In the genomic region with DNA sequence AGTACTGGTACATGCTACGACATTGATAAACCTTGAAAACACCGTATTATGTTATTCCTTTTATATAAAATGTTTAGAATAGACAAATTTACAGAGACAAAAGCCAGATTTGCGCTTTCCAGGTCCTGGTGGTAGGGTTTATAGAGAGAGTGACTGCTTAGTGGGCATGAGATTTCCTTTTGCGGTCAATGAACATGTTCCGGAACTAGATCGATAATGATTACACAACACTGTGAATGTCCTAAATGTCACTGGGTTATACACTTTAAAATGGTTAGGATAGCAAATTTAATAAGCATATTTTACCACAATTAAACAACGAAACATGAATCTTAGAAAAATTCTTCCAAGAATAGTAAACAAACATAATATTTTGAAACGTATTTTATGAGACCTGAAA, we compare ENCODE assay signal across 20 cellular contexts.
DNase-seq lines count a peak whose midpoint lies in the region; ATAC-seq, FAIRE-seq and TF ChIP-seq lines count a peak whose summit lies in the region.
"Had no signal": no experiment of that assay in that cellular context is flagged by ENCODE, and none has a peak within 500 bp of the region (broad histone marks: within the 10 kb centered on the region; RNA-seq: fewer than 3 reads in every experiment).

No MANE protein-coding gene starts in this region.

- no TSS peak for BruUV-seq in HepG2 (replicated peaks; lab: Mats Ljungman, UMichigan)

- H3K9ac ChIP-seq in HepG2 (ENCODE audit: insufficient read depth, low read depth, low read length), result no peak overlapping the region
- H3K9ac ChIP-seq: BLaER1 treated with 17β-estradiol and CSF1 and Interleukin-3, amounts not matched to agents 10 nM and 100 nM had no signal

- no peak overlapping the region for H3K4me2 ChIP-seq in HepG2 (ENCODE audit: low read depth, low read length)
- H3K4me2 ChIP-seq: A549; BLaER1 treated with 17β-estradiol and CSF1 and Interleukin-3, amounts not matched to agents 10 nM and 100 nM had no signal

- ATAC-seq in HepG2 (no peak), pancreas (peak in 3 of 4 donors; percentile 30 to 64 (median 49)), HG02623 (IDR thresholded peaks at IDR 0.05; ENCODE audit: unreplicated experiment) (no peak)
- ATAC-seq: A549; CD8-positive, alpha-beta T cell had no signal

- no peak for TF ChIP-seq POLR2A in HepG2 (IDR thresholded peaks at IDR 0.05; ENCODE audit: insufficient read depth in 1 of 2, low read depth in 2 of 2, low read length in 2 of 2)

- no peaks in the 10 kb centered on the region for H4K20me1 ChIP-seq in HepG2 (ENCODE audit: insufficient read depth, low read length)

- H3K9me3 ChIP-seq in HepG2 (ENCODE audit: low read length) (no peaks in the 10 kb centered on the region), pancreas (no peaks in the 10 kb centered on the region)
- H3K9me3 ChIP-seq: A549, Caco-2 had no signal

- H3K4me3 ChIP-seq in HepG2 (replicated peaks in 1 of 3; ENCODE audit: insufficient read depth in 1 of 3, low read depth in 2 of 3, low read length in 3 of 3) (no peak overlapping the region), pancreas (no peak overlapping the region)
- H3K4me3 ChIP-seq: A549; BLaER1 treated with 17β-estradiol and CSF1 and Interleukin-3, amounts not matched to agents 10 nM and 100 nM had no signal

- H3K36me3 ChIP-seq in HepG2 (replicated peaks in 1 of 2; ENCODE audit: control insufficient read depth in 1 of 2, insufficient read depth in 2 of 2, low read length in 2 of 2) (no peaks in the 10 kb centered on the region), pancreas (no peaks in the 10 kb centered on the region)
- H3K36me3 ChIP-seq: BLaER1 treated with 17β-estradiol and CSF1 and Interleukin-3, amounts not matched to agents 10 nM and 100 nM had no signal

- H3K27me3 ChIP-seq in HepG2 (ENCODE audit: control insufficient read depth in 1 of 2, insufficient read depth in 2 of 2, low read length in 2 of 2) (no peaks in the 10 kb centered on the region), pancreas (no peaks in the 10 kb centered on the region)

- FAIRE-seq in colon (lab: Jason Lieb, UNC) (peak; percentile 41), HepG2 (lab: Jason Lieb, UNC) (no peak), pancreas (lab: Jason Lieb, UNC) (no peak)
- FAIRE-seq: A549, D721Med, G401.6, GM12891, GM19239 had no signal

- no peak overlapping the region for H3K27ac ChIP-seq in HepG2 (ENCODE audit: extremely low read length, insufficient read depth, low read length)
- no peak overlapping the region for H3K27ac ChIP-seq in pancreas
- H3K27ac ChIP-seq: A549; BLaER1 treated with 17β-estradiol and CSF1 and Interleukin-3, amounts not matched to agents 10 nM and 100 nM; C4-2B had no signal

- no peak for TF ChIP-seq CTCF in HepG2 (CRISPR knock-in tag; IDR thresholded peaks at IDR 0.05)
- no peak for TF ChIP-seq CTCF in pancreas (IDR thresholded peaks at IDR 0.05)

- H3K79me2 ChIP-seq in HepG2 (ENCODE audit: insufficient read depth, low read length), result no peaks in the 10 kb centered on the region

- CTCF ChIA-PET in HepG2 (lab: Yijun Ruan, JAX; ENCODE audit: low intra/inter-chr PET ratio, low total read pairs), result no interaction called here

- intact Hi-C loops in HepG2 (cut with micrococcal nuclease; ENCODE audit: unreplicated experiment), result loop anchor here (10.0 kb wide), 1 partner anchor 86 kb away; the partner anchor contains the start of gene GABRE
- intact Hi-C loops in pancreas (cut with DNase I), result no loop called here

- DNase-seq in HepG2 (ENCODE audit: low spot score), result no peak
- DNase-seq in pancreas, result no peak
- no peak for DNase-seq in SW 1271 (lab: John Stamatoyannopoulos, UW)
- no peak for DNase-seq in kidney glomerular epithelial cell (lab: John Stamatoyannopoulos, UW)
- DNase-seq: AML-193; Caco-2; Calu3; CD4-positive, alpha-beta T cell; CD8-positive, alpha-beta T cell; DMS79 treated with DMSO at 0.1 percent for 48 hours; GF-D8 had no signal

- TF ChIP-seq RAD21 in HepG2 (CRISPR knock-in tag; IDR thresholded peaks at IDR 0.05), result no peak

- H2AFZ ChIP-seq in HepG2 (ENCODE audit: low read length), result no peak overlapping the region

- in situ Hi-C loops in HepG2 (cut with HindIII; ENCODE audit: extremely low pct_ligation_motif_present, low pct_unique_long_range_greater_than_20kb), result no loop called here

- no peaks in the 10 kb centered on the region for H3K4me1 ChIP-seq in HepG2 (ENCODE audit: insufficient read depth, low read length)
- peaks cover 0 to 18% (median 16%) of the 10 kb centered on the region in 3 donors for H3K4me1 ChIP-seq in pancreas
- H3K4me1 ChIP-seq: BLaER1 treated with 17β-estradiol and CSF1 and Interleukin-3, amounts not matched to agents 10 nM and 100 nM; Caco-2 had no signal

- TF ChIP-seq EP300 in HepG2 (IDR thresholded peaks at IDR 0.05; ENCODE audit: low read depth in 2 of 2, low read length in 2 of 2) (no peak), HepG2 (CRISPR knock-in tag; IDR thresholded peaks at IDR 0.05; ENCODE audit: borderline replicate concordance) (no peak)

- POLR2A ChIA-PET in HepG2 (lab: Yijun Ruan, JAX), result no interaction called here

- 30% methylated on average over 8 of the region's 8 CpGs for WGBS in HepG2 (ENCODE audit: low lambda C conversion rate)
- 37 to 50% methylated on average over 8 of the region's 8 CpGs for WGBS in pancreas, 2 donors

TF ChIP-seq in HepG2, 621 proteins besides CTCF, POLR2A, EP300 and RAD21:
- TF ChIP-seq PTBP1 (IDR thresholded peaks at IDR 0.05; ENCODE audit: low read depth, low read length, poor library complexity, severe bottlenecking) (no peak), SAFB2 (CRISPR knock-in tag; IDR thresholded peaks at IDR 0.05; ENCODE audit: borderline replicate concordance, low read depth) (no peak), ZNF703 (CRISPR knock-in tag; IDR thresholded peaks at IDR 0.05; ENCODE audit: borderline replicate concordance) (no peak), MYC (CRISPR knock-in tag; IDR thresholded peaks at IDR 0.05; ENCODE audit: borderline replicate concordance) (no peak), ZNF251 (CRISPR knock-in tag; IDR thresholded peaks at IDR 0.05) (no peak), ONECUT2 (CRISPR knock-in tag; IDR thresholded peaks at IDR 0.05) (peak; percentile 71; the same call in 1 of the 2 replicates), DMAP1 (CRISPR knock-in tag; IDR thresholded peaks at IDR 0.05) (no peak), CEBPB (IDR thresholded peaks at IDR 0.05; ENCODE audit: borderline replicate concordance, low read depth, low read length) (peak; percentile 18; the same call in 1 of the 2 replicates), ZNF3 (CRISPR knock-in tag; IDR thresholded peaks at IDR 0.05) (peak; percentile 78; the same call in 1 of the 2 replicates), U2AF1 (optimal IDR thresholded peaks at IDR 0.05; ENCODE audit: low read depth, low read length) (no peak), SRF (IDR thresholded peaks at IDR 0.05; ENCODE audit: low read depth, low read length) (0 out of 2 replicates have a peak, but pooled peaks have one; percentile 37)
- TF ChIP-seq, protein P1, sequence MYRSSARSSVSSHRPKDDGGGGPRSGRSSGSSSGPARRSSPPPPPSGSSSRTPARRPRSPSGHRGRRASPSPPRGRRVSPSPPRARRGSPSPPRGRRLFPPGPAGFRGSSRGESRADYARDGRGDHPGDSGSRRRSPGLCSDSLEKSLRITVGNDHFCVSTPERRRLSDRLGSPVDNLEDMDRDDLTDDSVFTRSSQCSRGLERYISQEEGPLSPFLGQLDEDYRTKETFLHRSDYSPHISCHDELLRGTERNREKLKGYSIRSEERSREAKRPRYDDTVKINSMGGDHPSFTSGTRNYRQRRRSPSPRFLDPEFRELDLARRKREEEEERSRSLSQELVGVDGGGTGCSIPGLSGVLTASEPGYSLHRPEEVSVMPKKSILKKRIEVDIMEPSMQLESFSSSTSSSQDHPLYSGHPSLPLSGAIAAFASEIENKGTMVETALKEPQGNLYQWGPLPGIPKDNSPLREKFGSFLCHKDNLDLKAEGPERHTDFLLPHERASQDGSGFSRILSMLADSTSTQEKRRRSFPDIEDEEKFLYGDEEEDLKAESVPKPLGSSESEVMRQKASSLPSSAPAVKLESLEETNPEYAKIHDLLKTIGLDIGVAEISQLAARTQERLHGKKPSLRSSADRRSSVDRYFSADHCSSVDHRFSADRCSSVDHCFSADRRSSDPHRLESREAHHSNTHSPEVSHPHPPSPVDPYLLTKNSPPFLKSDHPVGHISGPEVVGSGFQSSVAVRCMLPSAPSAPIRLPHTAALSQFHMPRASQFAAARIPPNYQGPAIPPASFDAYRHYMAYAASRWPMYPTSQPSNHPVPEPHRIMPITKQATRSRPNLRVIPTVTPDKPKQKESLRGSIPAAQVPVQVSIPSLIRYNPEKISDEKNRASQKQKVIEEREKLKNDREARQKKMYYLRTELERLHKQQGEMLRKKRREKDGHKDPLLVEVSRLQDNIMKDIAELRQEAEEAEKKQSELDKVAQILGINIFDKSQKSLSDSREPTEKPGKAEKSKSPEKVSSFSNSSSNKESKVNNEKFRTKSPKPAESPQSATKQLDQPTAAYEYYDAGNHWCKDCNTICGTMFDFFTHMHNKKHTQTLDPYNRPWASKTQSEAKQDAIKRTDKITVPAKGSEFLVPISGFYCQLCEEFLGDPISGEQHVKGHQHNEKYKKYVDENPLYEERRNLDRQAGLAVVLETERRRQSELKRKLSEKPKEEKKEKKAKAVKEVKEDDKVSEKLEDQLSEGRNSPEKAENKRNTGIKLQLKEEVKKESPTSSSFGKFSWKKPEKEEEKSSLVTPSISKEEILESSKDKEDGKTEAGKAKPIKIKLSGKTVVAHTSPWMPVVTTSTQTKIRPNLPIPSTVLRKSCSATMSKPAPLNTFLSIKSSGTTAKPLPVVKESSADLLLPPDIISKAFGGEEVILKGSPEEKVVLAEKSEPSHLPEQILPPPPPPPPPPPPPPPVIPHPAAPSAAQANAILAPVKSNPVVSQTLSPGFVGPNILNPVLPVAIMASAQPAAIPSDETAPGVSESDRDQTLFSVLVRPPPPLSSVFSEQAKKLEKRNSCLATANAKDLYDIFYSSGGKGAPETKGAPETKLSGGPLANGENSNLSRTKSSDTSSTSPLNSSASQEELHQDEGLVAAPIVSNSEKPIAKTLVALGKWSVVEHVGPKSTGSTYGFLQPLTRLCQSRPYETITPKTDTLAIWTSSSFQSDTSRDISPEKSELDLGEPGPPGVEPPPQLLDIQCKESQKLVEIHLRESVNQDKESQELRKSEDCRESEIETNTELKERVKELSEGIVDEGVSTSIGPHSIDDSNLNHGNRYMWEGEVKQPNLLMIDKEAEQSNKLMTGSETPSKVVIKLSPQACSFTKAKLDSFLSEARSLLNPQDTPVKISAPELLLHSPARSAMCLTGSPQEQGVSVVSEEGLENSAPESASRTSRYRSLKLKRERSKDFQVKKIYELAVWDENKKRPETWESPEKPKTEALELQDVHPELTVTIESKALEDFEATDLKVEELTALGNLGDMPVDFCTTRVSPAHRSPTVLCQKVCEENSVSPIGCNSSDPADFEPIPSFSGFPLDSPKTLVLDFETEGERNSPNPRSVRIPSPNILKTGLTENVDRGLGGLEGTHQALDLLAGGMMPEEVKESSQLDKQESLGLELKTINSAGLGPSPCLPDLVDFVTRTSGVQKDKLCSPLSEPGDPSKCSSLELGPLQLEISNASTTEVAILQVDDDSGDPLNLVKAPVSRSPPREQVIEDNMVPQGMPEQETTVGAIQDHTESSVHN (CRISPR knock-in tag; IDR thresholded peaks at IDR 0.05), result no peak

Comparison
In these comparisons a context has a peak if more than half of its experiments do, and no peak if none do; other contexts are left out.
1. ATAC-seq: peak in pancreas (3 of 4); none in HepG2 (single experiment) and HG02623 (single experiment).